Comparison of ENCODE assay signal across 28 cellular contexts in the genomic region with DNA sequence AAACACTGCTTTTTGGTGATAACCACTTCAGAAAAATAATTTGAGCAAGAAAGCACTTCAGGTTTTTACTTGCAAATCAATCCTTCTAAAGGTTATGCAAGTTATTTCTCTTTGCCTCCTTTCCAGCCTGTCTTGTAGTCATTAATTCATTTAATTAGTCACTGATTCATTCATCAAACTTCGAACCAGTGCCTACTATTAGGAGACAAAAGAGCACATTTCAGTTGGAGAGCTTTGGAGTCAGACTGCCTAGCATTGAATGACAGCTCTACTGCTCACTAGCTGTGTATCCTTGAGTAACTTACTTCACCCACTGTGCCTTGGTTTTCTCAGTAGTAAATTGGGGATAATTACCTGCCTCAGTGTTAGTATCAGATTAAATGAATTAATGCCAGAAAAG.
"Had no signal": no experiment of that assay in that cellular context is flagged by ENCODE, and none has a peak within 500 bp of the region (broad histone marks: within the 10 kb centered on the region; RNA-seq: fewer than 3 reads in every experiment).

No MANE protein-coding gene starts in this region.

- H3K4me2 ChIP-seq: neural progenitor cell had no signal

- H3K9me3 Mint-ChIP-seq: naive thymus-derived CD4-positive, alpha-beta T cell; natural killer cell; nephron; neural progenitor cell; stimulated activated effector memory CD8-positive, alpha-beta T cell treated with anti-CD3 and anti-CD28 coated beads, Interleukin-12 subunit alpha, Interleukin-12 subunit beta, amount 100 ng/mL, for 72 hours; stimulated activated naive B cell treated with anti-CD40 and anti-IgM and Interleukin-4, amounts not matched to agents 10 μg/mL and 1 μg/mL and 100 μg/mL, for 72 hours; stimulated activated naive CD8-positive, alpha-beta T cell treated with anti-CD3 and anti-CD28 coated beads, Interleukin-15, Interleukin-2, amounts not matched to agents 100 ng/mL and 50 ng/mL, for 24 hours had no signal

- H3K4me1 Mint-ChIP-seq: naive thymus-derived CD4-positive, alpha-beta T cell; natural killer cell; nephron; neural progenitor cell; stimulated activated effector memory CD8-positive, alpha-beta T cell treated with anti-CD3 and anti-CD28 coated beads, Interleukin-12 subunit alpha, Interleukin-12 subunit beta, amount 100 ng/mL, for 72 hours; stimulated activated naive B cell treated with anti-CD40 and anti-IgM and Interleukin-4, amounts not matched to agents 10 μg/mL and 1 μg/mL and 100 μg/mL, for 72 hours had no signal

- DNase-seq: naive thymus-derived CD4-positive, alpha-beta T cell; natural killer cell; occipital lobe; ovary; posterior cingulate gyrus; psoas muscle; right cardiac atrium; right lobe of liver; sigmoid colon; small intestine; stimulated activated CD4-positive, alpha-beta T cell treated with anti-CD3 and anti-CD28 coated beads, Interleukin-15, amount 100 ng/mL, for 24 hours; stimulated activated CD4-positive, alpha-beta T cell treated with anti-CD3 and anti-CD28 coated beads, Interleukin-2, amount 100 ng/mL, for 24 hours; stimulated activated CD4-positive, alpha-beta T cell treated with anti-CD3 and anti-CD28 coated beads, Interleukin-2, amount 100 ng/mL, for 48 hours; stimulated activated CD4-positive, alpha-beta T cell treated with anti-CD3 and anti-CD28 coated beads, Interleukin-4, amount 100 ng/mL, for 24 hours; stimulated activated naive B cell treated with anti-CD40 and anti-IgM and Interleukin-4, amounts not matched to agents 10 μg/mL and 1 μg/mL and 100 μg/mL, for 72 hours; stimulated activated naive CD4-positive, alpha-beta T cell treated with Interleukin-2 at 50 U/mL for 16 hours; stomach; thyroid gland; upper lobe of left lung had no signal

- H3K4me3 ChIP-seq: neural progenitor cell, ovary, psoas muscle, right lobe of liver, sigmoid colon, stomach, thoracic aorta, thyroid gland, tibial nerve, upper lobe of left lung, vagina had no signal

- ATAC-seq: naive thymus-derived CD4-positive, alpha-beta T cell; natural killer cell; psoas muscle; right cardiac atrium; right lobe of liver; stimulated activated effector memory CD8-positive, alpha-beta T cell treated with anti-CD3 and anti-CD28 coated beads, Interleukin-12 subunit alpha, Interleukin-12 subunit beta, amount 100 ng/mL, for 72 hours; stimulated activated naive B cell treated with anti-CD40 and anti-IgM and Interleukin-4, amounts not matched to agents 10 μg/mL and 1 μg/mL and 100 μg/mL, for 72 hours had no signal

- H3K4me3 Mint-ChIP-seq: naive thymus-derived CD4-positive, alpha-beta T cell; natural killer cell; nephron; neural progenitor cell; stimulated activated effector memory CD8-positive, alpha-beta T cell treated with anti-CD3 and anti-CD28 coated beads, Interleukin-12 subunit alpha, Interleukin-12 subunit beta, amount 100 ng/mL, for 72 hours; stimulated activated naive B cell treated with anti-CD40 and anti-IgM and Interleukin-4, amounts not matched to agents 10 μg/mL and 1 μg/mL and 100 μg/mL, for 72 hours; stimulated activated naive CD8-positive, alpha-beta T cell treated with anti-CD3 and anti-CD28 coated beads, Interleukin-15, Interleukin-2, amounts not matched to agents 100 ng/mL and 50 ng/mL, for 24 hours had no signal

- H3K27ac Mint-ChIP-seq: naive thymus-derived CD4-positive, alpha-beta T cell; natural killer cell; nephron; neural progenitor cell; progenitor cell of endocrine pancreas; stimulated activated effector memory CD8-positive, alpha-beta T cell treated with anti-CD3 and anti-CD28 coated beads, Interleukin-12 subunit alpha, Interleukin-12 subunit beta, amount 100 ng/mL, for 72 hours; stimulated activated naive B cell treated with anti-CD40 and anti-IgM and Interleukin-4, amounts not matched to agents 10 μg/mL and 1 μg/mL and 100 μg/mL, for 72 hours; stimulated activated naive CD8-positive, alpha-beta T cell treated with anti-CD3 and anti-CD28 coated beads, Interleukin-15, Interleukin-2, amounts not matched to agents 100 ng/mL and 50 ng/mL, for 24 hours had no signal

- H3K36me3 ChIP-seq: neural progenitor cell, ovary, right lobe of liver, sigmoid colon, stomach, thoracic aorta, thyroid gland, tibial nerve, upper lobe of left lung, vagina had no signal

- H3K27me3 ChIP-seq: neural progenitor cell, ovary, right lobe of liver, sigmoid colon, stomach, thyroid gland, tibial nerve, upper lobe of left lung, vagina had no signal

- H3K79me2 ChIP-seq: parathyroid adenoma had no signal

- H3K27ac ChIP-seq: neural progenitor cell, ovary, parathyroid adenoma, psoas muscle, right lobe of liver, sigmoid colon, stomach, thoracic aorta, thyroid gland, tibial nerve, upper lobe of left lung, vagina had no signal

- H3K4me1 ChIP-seq: neural progenitor cell, parathyroid adenoma, psoas muscle, right lobe of liver, sigmoid colon, stomach, thyroid gland, tibial nerve, upper lobe of left lung, vagina had no signal

- H3K9me3 ChIP-seq: ovary, psoas muscle, right lobe of liver, sigmoid colon, stomach, thoracic aorta, thyroid gland, tibial nerve, upper lobe of left lung, vagina had no signal

- H3K9ac ChIP-seq: neural progenitor cell, parathyroid adenoma had no signal

- FAIRE-seq: small intestine had no signal

- H2AFZ ChIP-seq: neural progenitor cell had no signal

- H3K36me3 Mint-ChIP-seq: naive thymus-derived CD4-positive, alpha-beta T cell; natural killer cell; neural progenitor cell; stimulated activated effector memory CD8-positive, alpha-beta T cell treated with anti-CD3 and anti-CD28 coated beads, Interleukin-12 subunit alpha, Interleukin-12 subunit beta, amount 100 ng/mL, for 72 hours; stimulated activated naive B cell treated with anti-CD40 and anti-IgM and Interleukin-4, amounts not matched to agents 10 μg/mL and 1 μg/mL and 100 μg/mL, for 72 hours had no signal
